Comparison of ENCODE assay signal across 27 cellular contexts in the genomic region with DNA sequence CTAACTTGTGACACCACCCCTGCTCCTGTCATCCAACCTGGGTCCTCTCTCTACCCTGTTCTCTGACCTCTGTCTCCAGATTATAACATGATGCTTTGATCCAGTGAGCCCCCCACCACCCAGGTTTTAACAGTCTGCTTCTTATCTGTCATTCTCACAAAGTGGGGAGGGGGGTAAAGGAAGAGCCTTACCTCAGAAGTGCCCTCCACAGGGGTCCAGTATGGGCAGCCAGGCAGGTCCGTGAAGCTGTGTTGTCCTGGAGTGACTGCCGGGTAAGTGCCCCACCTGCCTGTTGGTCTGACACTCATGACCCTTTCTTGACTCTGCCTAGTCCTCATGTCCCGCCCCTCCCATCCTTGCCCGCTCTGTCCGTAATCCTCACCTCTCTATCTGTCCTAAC. TPM values are rescaled to one million over a fixed set of nuclear protein-coding genes. Genes with fewer than 3 reads are reported as not detected.
A peak's percentile ranks its signal among the peaks of the same experiment; 100 is the strongest.
DNase-seq lines count a peak whose midpoint lies in the region; TF ChIP-seq lines count a peak whose summit lies in the region.
"Had no signal": no experiment of that assay in that cellular context is flagged by ENCODE, and none has a peak within 500 bp of the region (broad histone marks: within the 10 kb centered on the region; RNA-seq: fewer than 3 reads in every experiment).

No MANE protein-coding gene starts in this region.

- H3K27me3 ChIP-seq in breast epithelium, result no peaks in the 10 kb centered on the region
- no peaks in the 10 kb centered on the region for H3K27me3 ChIP-seq in mammary epithelial cell (ENCODE audit: insufficient read depth, low read length)
- no peaks in the 10 kb centered on the region for H3K27me3 ChIP-seq in ascending aorta
- H3K27me3 ChIP-seq in neural progenitor cell, result no peaks in the 10 kb centered on the region
- H3K27me3 ChIP-seq in transverse colon, result no peaks in the 10 kb centered on the region
- H3K27me3 ChIP-seq: ovary, SJCRH30, upper lobe of left lung had no signal

- DNase-seq in breast epithelium (ENCODE audit: low spot score in 2 of 2) (no peak), mammary epithelial cell (no peak), ascending aorta (ENCODE audit: low spot score in 2 of 2) (no peak), neural progenitor cell (ENCODE audit: low spot score) (no peak), transverse colon (no peak), GOT3 (lab: John Stamatoyannopoulos, UW) (no peak), NCI-H526 treated with DMSO at 0.1 percent for 48 hours (lab: John Stamatoyannopoulos, UW) (no peak)
- DNase-seq in activated naive CD4-positive, alpha-beta T cell treated with anti-CD3 and anti-CD28 coated beads, Interleukin-2, amount 50 U/mL, for 16 hours, result no peak
- DNase-seq: activated CD4-positive, alpha-beta T cell treated with anti-CD3 and anti-CD28 coated beads for 36 hours; activated naive CD4-positive, alpha-beta T cell treated with Interleukin-2 at 50 U/mL for 16 hours; activated T-cell treated with anti-CD3 and anti-CD28 coated beads, Interleukin-2, amount 50 U/mL, for 24 hours; central memory CD4-positive, alpha-beta T cell; DMS53; glutamatergic neuron; KG1; mesendoderm; naive B cell; NCI-H1436; SJCRH30; stimulated activated CD4-positive, alpha-beta T cell treated with anti-CD3 and anti-CD28 coated beads, Interleukin-15, amount 100 ng/mL, for 24 hours; stimulated activated naive CD8-positive, alpha-beta T cell treated with anti-CD3 and anti-CD28 coated beads, Interleukin-15, Interleukin-2, amounts not matched to agents 100 U/mL and 50 U/mL, for 24 hours had no signal

- no peaks in the 10 kb centered on the region for H3K79me2 ChIP-seq in mammary epithelial cell (ENCODE audit: insufficient read depth, low read length)
- no peaks in the 10 kb centered on the region for H3K79me2 ChIP-seq in neural progenitor cell (ENCODE audit: low read depth)

- dilution Hi-C loops in mammary epithelial cell (cut with HindIII; ENCODE audit: low sequenced_read_pairs), result no loop called here

- in situ Hi-C loops in mammary epithelial cell (cut with MboI; ENCODE audit: low sequenced_read_pairs in 2 of 2) (no loop called here), transverse colon (cut with MboI; ENCODE audit: low pct_ligation_motif_present in 1 of 4, low pct_unique_long_range_greater_than_20kb in 1 of 4, low sequenced_read_pairs in 3 of 4) (no loop called here)

- H2AFZ ChIP-seq in mammary epithelial cell (ENCODE audit: low read depth, low read length) (no peak overlapping the region), neural progenitor cell (replicated peaks) (no peak overlapping the region)

- H3K9me3 Mint-ChIP-seq in neural progenitor cell, result no peaks in the 10 kb centered on the region
- H3K9me3 Mint-ChIP-seq: activated T-cell treated with anti-CD3 and anti-CD28 coated beads, Interleukin-2, amount 50 U/mL, for 24 hours; naive B cell had no signal

- peak overlapping the region; percentile 90 to 93 for H3K27ac ChIP-seq in breast epithelium
- H3K27ac ChIP-seq in mammary epithelial cell (ENCODE audit: insufficient read depth, low read depth, low read length), result no peak overlapping the region
- peak overlapping the region; percentile 89 to 96 for H3K27ac ChIP-seq in ascending aorta
- no peak overlapping the region for H3K27ac ChIP-seq in neural progenitor cell
- peak overlapping the region; percentile 24 to 89 (median 86) for H3K27ac ChIP-seq in transverse colon
- H3K27ac ChIP-seq: A549, SJCRH30 had no signal

- H4K20me1 ChIP-seq in mammary epithelial cell (ENCODE audit: insufficient read depth, low read length), result no peaks in the 10 kb centered on the region
- no peaks in the 10 kb centered on the region for H4K20me1 ChIP-seq in neural progenitor cell (ENCODE audit: low read depth)

- H3K4me1 Mint-ChIP-seq in neural progenitor cell, result peaks cover 47% of the 10 kb centered on the region

- H3K4me2 ChIP-seq in mammary epithelial cell (ENCODE audit: insufficient read depth, low read depth, low read length), result no peak overlapping the region
- H3K4me2 ChIP-seq in neural progenitor cell, result no peak overlapping the region
- H3K4me2 ChIP-seq: A549 had no signal

- TF ChIP-seq POLR2A in breast epithelium (IDR thresholded peaks at IDR 0.05) (no peak), transverse colon (IDR thresholded peaks at IDR 0.05) (no peak)

- H3K9me3 ChIP-seq in breast epithelium (no peaks in the 10 kb centered on the region), mammary epithelial cell (replicated peaks; ENCODE audit: insufficient read depth, low read length) (no peaks in the 10 kb centered on the region), ascending aorta (no peaks in the 10 kb centered on the region), neural progenitor cell (ENCODE audit: low read depth) (no peaks in the 10 kb centered on the region), transverse colon (no peaks in the 10 kb centered on the region)
- H3K9me3 ChIP-seq: A549, ovary, SJCRH30, upper lobe of left lung had no signal

- CTCF ChIA-PET in mammary epithelial cell (lab: Charles Lee; ENCODE audit: low non-redundant PET), result no interaction called here

- no peaks in the 10 kb centered on the region for H3K36me3 ChIP-seq in breast epithelium
- no peaks in the 10 kb centered on the region for H3K36me3 ChIP-seq in mammary epithelial cell (ENCODE audit: insufficient read depth, low read length)
- H3K36me3 ChIP-seq in ascending aorta, result peaks cover 15 to 17% of the 10 kb centered on the region in 2 donors
- H3K36me3 ChIP-seq in neural progenitor cell, result no peaks in the 10 kb centered on the region
- H3K36me3 ChIP-seq in transverse colon, result no peaks in the 10 kb centered on the region
- H3K36me3 ChIP-seq: ovary, SJCRH30 had no signal

- H3K27ac Mint-ChIP-seq in neural progenitor cell, result peak overlapping the region; percentile 31
- H3K27ac Mint-ChIP-seq: activated CD4-positive, alpha-beta T cell treated with anti-CD3 and anti-CD28 coated beads for 36 hours; activated T-cell treated with anti-CD3 and anti-CD28 coated beads, Interleukin-2, amount 50 U/mL, for 24 hours; naive B cell had no signal

- peaks cover 3% of the 10 kb centered on the region for H3K27me3 Mint-ChIP-seq in neural progenitor cell (ENCODE audit: insufficient read depth, low read depth)
- H3K27me3 Mint-ChIP-seq: activated CD4-positive, alpha-beta T cell treated with anti-CD3 and anti-CD28 coated beads for 36 hours; activated T-cell treated with anti-CD3 and anti-CD28 coated beads, Interleukin-2, amount 50 U/mL, for 24 hours; naive B cell had no signal

- peaks cover 17% of the 10 kb centered on the region for H3F3A ChIP-seq in neural progenitor cell (ENCODE audit: low read depth)

- no TSS peak for BruUV-seq in mammary epithelial cell (replicated peaks; lab: Mats Ljungman, UMichigan)

- no peaks in the 10 kb centered on the region for H3K36me3 Mint-ChIP-seq in neural progenitor cell

- H3K4me1 ChIP-seq in breast epithelium (peaks cover 11 to 34% of the 10 kb centered on the region in 2 donors), mammary epithelial cell (ENCODE audit: insufficient read depth, low read length) (peaks cover 19% of the 10 kb centered on the region), ascending aorta (peaks cover 22 to 49% of the 10 kb centered on the region in 2 donors), neural progenitor cell (peaks cover 25% of the 10 kb centered on the region), transverse colon (peaks cover 18 to 51% (median 41%) of the 10 kb centered on the region in 4 donors)

- intact Hi-C loops in breast epithelium (cut with DNase I; ENCODE audit: low total_unique reads), result no loop called here
- intact Hi-C loops in mammary epithelial cell (cut with micrococcal nuclease), result no loop called here
- intact Hi-C loops in ascending aorta (cut with DNase I), result loop anchor here (10.0 kb wide), 1 partner anchor 419 kb away; a partner anchor contains a TSS
- intact Hi-C loops in transverse colon (cut with DNase I; ENCODE audit: low total_unique reads), result loop anchor here (10.0 kb wide), 1 partner anchor 429 kb away; no protein-coding TSS in a partner anchor

- H3K9ac ChIP-seq in mammary epithelial cell (ENCODE audit: insufficient read depth, low read length) (no peak overlapping the region), neural progenitor cell (no peak overlapping the region)

- 80% methylated on average over 5 of the region's 5 CpGs for WGBS in mammary epithelial cell (ENCODE audit: low coverage, missing lambda C conversion rate)
- WGBS in transverse colon (ENCODE audit: low coverage in 1 of 2), 2 donors, result 82 to 90% methylated on average over 2 to 4 of the region's 5 CpGs

- H3K4me3 ChIP-seq in breast epithelium (peak overlapping the region in 1 of 3 donors; percentile 50), mammary epithelial cell (replicated peaks in 1 of 3; ENCODE audit: insufficient read depth in 1 of 3, low read depth in 2 of 3, low read length in 3 of 3) (no peak overlapping the region), ascending aorta (no peak overlapping the region), neural progenitor cell (no peak overlapping the region), transverse colon (no peak overlapping the region)
- H3K4me3 ChIP-seq: A549, ovary, SJCRH30, upper lobe of left lung had no signal

- TF ChIP-seq CTCF in breast epithelium (IDR thresholded peaks at IDR 0.05) (no peak), mammary epithelial cell (conservative IDR thresholded peaks at IDR 0.05 in 1 of 2, IDR thresholded peaks at IDR 0.05 in 1 of 2; ENCODE audit: extremely low read depth in 1 of 2, insufficient read depth in 1 of 2, low read depth in 1 of 2, low read length in 2 of 2) (no peak), ascending aorta (IDR thresholded peaks at IDR 0.05) (no peak), neural progenitor cell (IDR thresholded peaks at IDR 0.05) (no peak), transverse colon (IDR thresholded peaks at IDR 0.05) (no peak)

- TF ChIP-seq EP300 in transverse colon (IDR thresholded peaks at IDR 0.05; ENCODE audit: low read depth), result no peak

- no peak overlapping the region for H3K4me3 Mint-ChIP-seq in neural progenitor cell
- H3K4me3 Mint-ChIP-seq: activated CD4-positive, alpha-beta T cell treated with anti-CD3 and anti-CD28 coated beads for 36 hours; activated T-cell treated with anti-CD3 and anti-CD28 coated beads, Interleukin-2, amount 50 U/mL, for 24 hours; naive B cell had no signal

RNA-seq across cellular contexts. Expression of a gene that starts 3.4 kb away (rescaled TPM):
- 10 to 100 TPM; 20.3 to 45.5 (median 42.1) TPM for total RNA-seq in breast epithelium
- 1 to 10 TPM; 4.9 to 6.0 TPM for total RNA-seq in mammary epithelial cell
- 3.2 TPM for polyA plus RNA-seq in mammary epithelial cell
- polyA minus RNA-seq in mammary epithelial cell, result 1.1 TPM
- 50.3 TPM for total RNA-seq in ascending aorta
- 11.4 and 12.7 TPM in 2 replicates for total RNA-seq in neural progenitor cell (ENCODE audit: low replicate concordance)
- total RNA-seq in transverse colon, result 10 to 100 TPM; 27.0 to 94.6 (median 47.5) TPM

RNA-seq across cellular contexts. Expression of a gene that starts 7.1 kb away (rescaled TPM):
- total RNA-seq in breast epithelium (not detected), mammary epithelial cell (under 1 TPM in 1 of 2 donors, not detected in 1; 0.80 TPM), ascending aorta (9.3 TPM), neural progenitor cell (ENCODE audit: low replicate concordance) (0.37 and 0.67 TPM in 2 replicates), transverse colon (not detected)
- not detected for polyA plus RNA-seq in mammary epithelial cell
- polyA minus RNA-seq in mammary epithelial cell, result not detected
- total RNA-seq: dermis blood vessel endothelial cell; SJCRH30; T-helper 1 cell treated with Interleukin-12 subunit alpha and Interleukin-12 subunit beta and Interleukin-4 antibody, amounts not matched to agents 30 ng/mL and 1 ng/mL, for 36 hours had no signal

RNA-seq across cellular contexts. Expression of a gene that starts 8.9 kb away (rescaled TPM):
- total RNA-seq in breast epithelium (10 to 100 TPM; 26.1 to 37.0 (median 36.7) TPM), mammary epithelial cell (10 to 100 TPM; 29.5 to 30.2 TPM), ascending aorta (28.3 TPM), neural progenitor cell (ENCODE audit: low replicate concordance) (32.1 and 43.7 TPM in 2 replicates), transverse colon (100 to 1,000 TPM in 2 of 4 donors, 10 to 100 TPM in 2; 73.5 to 147 (median 97.3) TPM)
- 25.8 TPM for polyA plus RNA-seq in mammary epithelial cell
- polyA minus RNA-seq in mammary epithelial cell, result 8.0 TPM

RNA-seq across cellular contexts. Expression of a gene that starts 17.8 kb away (rescaled TPM):
- total RNA-seq in breast epithelium (10 to 100 TPM; 62.6 to 84.8 (median 70.8) TPM), mammary epithelial cell (100 to 1,000 TPM in 1 of 2 donors, 10 to 100 TPM in 1; 83.0 to 131 TPM), ascending aorta (61.3 TPM), neural progenitor cell (ENCODE audit: low replicate concordance) (37.8 and 108 TPM in 2 replicates), transverse colon (100 to 1,000 TPM in 1 of 4 donors, 10 to 100 TPM in 3; 45.6 to 102 (median 62.6) TPM)
- 165 TPM for polyA plus RNA-seq in mammary epithelial cell
- polyA minus RNA-seq in mammary epithelial cell, result 139 TPM

RNA-seq across cellular contexts. Expression of a gene that starts 26.5 kb away (rescaled TPM):
- total RNA-seq in breast epithelium (under 1 TPM in 1 of 3 donors, not detected in 2; 0.29 TPM), mammary epithelial cell (under 1 TPM in 1 of 2 donors, not detected in 1; 0.17 TPM), ascending aorta (not detected), neural progenitor cell (ENCODE audit: low replicate concordance) (4.7 and 5.3 TPM in 2 replicates), transverse colon (not detected)
- polyA plus RNA-seq in mammary epithelial cell, result not detected
- not detected for polyA minus RNA-seq in mammary epithelial cell
- total RNA-seq: NCI-H460, SJCRH30, upper lobe of left lung had no signal

Comparison
In these comparisons a context has a peak if more than half of its experiments do, and no peak if none do; other contexts are left out.
1. H3K27ac ChIP-seq: peak in breast epithelium (2 of 2), ascending aorta (2 of 2) and transverse colon (4 of 4); none in mammary epithelial cell (single experiment) and neural progenitor cell (single experiment).
2. intact Hi-C loops: an anchor here in ascending aorta (10.0 kb wide) and transverse colon (10.0 kb wide); none called in breast epithelium and mammary epithelial cell.